ENCODE assay signal across 2 cellular contexts in the genomic region with DNA sequence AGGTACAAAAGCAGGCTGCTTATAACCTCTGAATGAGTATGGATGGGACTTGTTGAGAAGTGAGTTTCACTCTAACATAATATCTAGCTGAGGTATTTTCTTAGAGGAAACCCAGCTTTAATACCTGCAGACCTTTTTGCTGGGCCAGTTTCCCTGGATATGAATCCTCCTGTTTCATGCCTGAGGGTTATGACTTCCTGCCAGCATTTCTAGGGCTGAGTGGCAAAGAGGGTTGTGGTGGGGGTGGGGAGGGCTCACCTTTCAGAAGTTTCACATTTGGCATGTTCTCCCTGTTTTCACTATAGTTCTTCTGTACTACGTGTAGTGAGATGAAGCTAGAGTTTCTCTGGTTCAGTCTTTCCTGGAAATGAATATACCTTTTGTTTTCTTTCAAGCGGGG.
TF ChIP-seq lines count a peak whose summit lies in the region.

No MANE protein-coding gene starts in this region.

TF ChIP-seq in HEK293, 187 proteins besides CTCF, POLR2A, EP300 and RAD21:
- TF ChIP-seq, protein P1, sequence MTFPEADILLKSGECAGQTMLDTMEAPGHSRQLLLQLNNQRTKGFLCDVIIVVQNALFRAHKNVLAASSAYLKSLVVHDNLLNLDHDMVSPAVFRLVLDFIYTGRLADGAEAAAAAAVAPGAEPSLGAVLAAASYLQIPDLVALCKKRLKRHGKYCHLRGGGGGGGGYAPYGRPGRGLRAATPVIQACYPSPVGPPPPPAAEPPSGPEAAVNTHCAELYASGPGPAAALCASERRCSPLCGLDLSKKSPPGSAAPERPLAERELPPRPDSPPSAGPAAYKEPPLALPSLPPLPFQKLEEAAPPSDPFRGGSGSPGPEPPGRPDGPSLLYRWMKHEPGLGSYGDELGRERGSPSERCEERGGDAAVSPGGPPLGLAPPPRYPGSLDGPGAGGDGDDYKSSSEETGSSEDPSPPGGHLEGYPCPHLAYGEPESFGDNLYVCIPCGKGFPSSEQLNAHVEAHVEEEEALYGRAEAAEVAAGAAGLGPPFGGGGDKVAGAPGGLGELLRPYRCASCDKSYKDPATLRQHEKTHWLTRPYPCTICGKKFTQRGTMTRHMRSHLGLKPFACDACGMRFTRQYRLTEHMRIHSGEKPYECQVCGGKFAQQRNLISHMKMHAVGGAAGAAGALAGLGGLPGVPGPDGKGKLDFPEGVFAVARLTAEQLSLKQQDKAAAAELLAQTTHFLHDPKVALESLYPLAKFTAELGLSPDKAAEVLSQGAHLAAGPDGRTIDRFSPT (tag by site-specific recombination; IDR thresholded peaks at IDR 0.05), result no peak
- TF ChIP-seq PRDM1 (tag by site-specific recombination; IDR thresholded peaks at IDR 0.05), result 0 out of 2 replicates have a peak, but pooled peaks have one; percentile 10

TF ChIP-seq in H1, 55 proteins besides CTCF, POLR2A, EP300 and RAD21 (continued from another document):
- TF ChIP-seq POU5F1 (IDR thresholded peaks at IDR 0.05; ENCODE audit: low read depth, low read length), result no peak
- no peak for TF ChIP-seq NANOG (IDR thresholded peaks at IDR 0.05; ENCODE audit: insufficient read depth, low read depth, low read length, poor library complexity, severe bottlenecking)
- no peak for TF ChIP-seq SP2 (IDR thresholded peaks at IDR 0.05; ENCODE audit: low read length)
- no peak for TF ChIP-seq SIN3A (conservative IDR thresholded peaks at IDR 0.05 in 1 of 2, IDR thresholded peaks at IDR 0.05 in 1 of 2; ENCODE audit: low read depth in 1 of 2, low read length in 2 of 2)
- TF ChIP-seq KDM1A (IDR thresholded peaks at IDR 0.05; ENCODE audit: borderline replicate concordance, low read length), result no peak
- TF ChIP-seq, protein P2, sequence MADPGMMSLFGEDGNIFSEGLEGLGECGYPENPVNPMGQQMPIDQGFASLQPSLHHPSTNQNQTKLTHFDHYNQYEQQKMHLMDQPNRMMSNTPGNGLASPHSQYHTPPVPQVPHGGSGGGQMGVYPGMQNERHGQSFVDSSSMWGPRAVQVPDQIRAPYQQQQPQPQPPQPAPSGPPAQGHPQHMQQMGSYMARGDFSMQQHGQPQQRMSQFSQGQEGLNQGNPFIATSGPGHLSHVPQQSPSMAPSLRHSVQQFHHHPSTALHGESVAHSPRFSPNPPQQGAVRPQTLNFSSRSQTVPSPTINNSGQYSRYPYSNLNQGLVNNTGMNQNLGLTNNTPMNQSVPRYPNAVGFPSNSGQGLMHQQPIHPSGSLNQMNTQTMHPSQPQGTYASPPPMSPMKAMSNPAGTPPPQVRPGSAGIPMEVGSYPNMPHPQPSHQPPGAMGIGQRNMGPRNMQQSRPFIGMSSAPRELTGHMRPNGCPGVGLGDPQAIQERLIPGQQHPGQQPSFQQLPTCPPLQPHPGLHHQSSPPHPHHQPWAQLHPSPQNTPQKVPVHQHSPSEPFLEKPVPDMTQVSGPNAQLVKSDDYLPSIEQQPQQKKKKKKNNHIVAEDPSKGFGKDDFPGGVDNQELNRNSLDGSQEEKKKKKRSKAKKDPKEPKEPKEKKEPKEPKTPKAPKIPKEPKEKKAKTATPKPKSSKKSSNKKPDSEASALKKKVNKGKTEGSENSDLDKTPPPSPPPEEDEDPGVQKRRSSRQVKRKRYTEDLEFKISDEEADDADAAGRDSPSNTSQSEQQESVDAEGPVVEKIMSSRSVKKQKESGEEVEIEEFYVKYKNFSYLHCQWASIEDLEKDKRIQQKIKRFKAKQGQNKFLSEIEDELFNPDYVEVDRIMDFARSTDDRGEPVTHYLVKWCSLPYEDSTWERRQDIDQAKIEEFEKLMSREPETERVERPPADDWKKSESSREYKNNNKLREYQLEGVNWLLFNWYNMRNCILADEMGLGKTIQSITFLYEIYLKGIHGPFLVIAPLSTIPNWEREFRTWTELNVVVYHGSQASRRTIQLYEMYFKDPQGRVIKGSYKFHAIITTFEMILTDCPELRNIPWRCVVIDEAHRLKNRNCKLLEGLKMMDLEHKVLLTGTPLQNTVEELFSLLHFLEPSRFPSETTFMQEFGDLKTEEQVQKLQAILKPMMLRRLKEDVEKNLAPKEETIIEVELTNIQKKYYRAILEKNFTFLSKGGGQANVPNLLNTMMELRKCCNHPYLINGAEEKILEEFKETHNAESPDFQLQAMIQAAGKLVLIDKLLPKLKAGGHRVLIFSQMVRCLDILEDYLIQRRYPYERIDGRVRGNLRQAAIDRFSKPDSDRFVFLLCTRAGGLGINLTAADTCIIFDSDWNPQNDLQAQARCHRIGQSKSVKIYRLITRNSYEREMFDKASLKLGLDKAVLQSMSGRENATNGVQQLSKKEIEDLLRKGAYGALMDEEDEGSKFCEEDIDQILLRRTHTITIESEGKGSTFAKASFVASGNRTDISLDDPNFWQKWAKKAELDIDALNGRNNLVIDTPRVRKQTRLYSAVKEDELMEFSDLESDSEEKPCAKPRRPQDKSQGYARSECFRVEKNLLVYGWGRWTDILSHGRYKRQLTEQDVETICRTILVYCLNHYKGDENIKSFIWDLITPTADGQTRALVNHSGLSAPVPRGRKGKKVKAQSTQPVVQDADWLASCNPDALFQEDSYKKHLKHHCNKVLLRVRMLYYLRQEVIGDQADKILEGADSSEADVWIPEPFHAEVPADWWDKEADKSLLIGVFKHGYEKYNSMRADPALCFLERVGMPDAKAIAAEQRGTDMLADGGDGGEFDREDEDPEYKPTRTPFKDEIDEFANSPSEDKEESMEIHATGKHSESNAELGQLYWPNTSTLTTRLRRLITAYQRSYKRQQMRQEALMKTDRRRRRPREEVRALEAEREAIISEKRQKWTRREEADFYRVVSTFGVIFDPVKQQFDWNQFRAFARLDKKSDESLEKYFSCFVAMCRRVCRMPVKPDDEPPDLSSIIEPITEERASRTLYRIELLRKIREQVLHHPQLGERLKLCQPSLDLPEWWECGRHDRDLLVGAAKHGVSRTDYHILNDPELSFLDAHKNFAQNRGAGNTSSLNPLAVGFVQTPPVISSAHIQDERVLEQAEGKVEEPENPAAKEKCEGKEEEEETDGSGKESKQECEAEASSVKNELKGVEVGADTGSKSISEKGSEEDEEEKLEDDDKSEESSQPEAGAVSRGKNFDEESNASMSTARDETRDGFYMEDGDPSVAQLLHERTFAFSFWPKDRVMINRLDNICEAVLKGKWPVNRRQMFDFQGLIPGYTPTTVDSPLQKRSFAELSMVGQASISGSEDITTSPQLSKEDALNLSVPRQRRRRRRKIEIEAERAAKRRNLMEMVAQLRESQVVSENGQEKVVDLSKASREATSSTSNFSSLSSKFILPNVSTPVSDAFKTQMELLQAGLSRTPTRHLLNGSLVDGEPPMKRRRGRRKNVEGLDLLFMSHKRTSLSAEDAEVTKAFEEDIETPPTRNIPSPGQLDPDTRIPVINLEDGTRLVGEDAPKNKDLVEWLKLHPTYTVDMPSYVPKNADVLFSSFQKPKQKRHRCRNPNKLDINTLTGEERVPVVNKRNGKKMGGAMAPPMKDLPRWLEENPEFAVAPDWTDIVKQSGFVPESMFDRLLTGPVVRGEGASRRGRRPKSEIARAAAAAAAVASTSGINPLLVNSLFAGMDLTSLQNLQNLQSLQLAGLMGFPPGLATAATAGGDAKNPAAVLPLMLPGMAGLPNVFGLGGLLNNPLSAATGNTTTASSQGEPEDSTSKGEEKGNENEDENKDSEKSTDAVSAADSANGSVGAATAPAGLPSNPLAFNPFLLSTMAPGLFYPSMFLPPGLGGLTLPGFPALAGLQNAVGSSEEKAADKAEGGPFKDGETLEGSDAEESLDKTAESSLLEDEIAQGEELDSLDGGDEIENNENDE (IDR thresholded peaks at IDR 0.05; ENCODE audit: insufficient replicate concordance, low read length), result no peak
- TF ChIP-seq RFX5 (IDR thresholded peaks at IDR 0.05; ENCODE audit: borderline replicate concordance, low read depth, low read length), result no peak
- TF ChIP-seq FOSL1 (IDR thresholded peaks at IDR 0.05; ENCODE audit: insufficient read depth, low read depth, low read length), result no peak
- no peak for TF ChIP-seq ASH2L (IDR thresholded peaks at IDR 0.05; ENCODE audit: low read length)
- TF ChIP-seq SIRT6 (IDR thresholded peaks at IDR 0.05; ENCODE audit: low read length), result no peak
- TF ChIP-seq RNF2 (IDR thresholded peaks at IDR 0.05; ENCODE audit: borderline replicate concordance, low read depth, low read length, missing control alignments, poor library complexity, severe bottlenecking), result no peak
